Comparison of ENCODE assay signal across 8 cellular contexts in the genomic region with DNA sequence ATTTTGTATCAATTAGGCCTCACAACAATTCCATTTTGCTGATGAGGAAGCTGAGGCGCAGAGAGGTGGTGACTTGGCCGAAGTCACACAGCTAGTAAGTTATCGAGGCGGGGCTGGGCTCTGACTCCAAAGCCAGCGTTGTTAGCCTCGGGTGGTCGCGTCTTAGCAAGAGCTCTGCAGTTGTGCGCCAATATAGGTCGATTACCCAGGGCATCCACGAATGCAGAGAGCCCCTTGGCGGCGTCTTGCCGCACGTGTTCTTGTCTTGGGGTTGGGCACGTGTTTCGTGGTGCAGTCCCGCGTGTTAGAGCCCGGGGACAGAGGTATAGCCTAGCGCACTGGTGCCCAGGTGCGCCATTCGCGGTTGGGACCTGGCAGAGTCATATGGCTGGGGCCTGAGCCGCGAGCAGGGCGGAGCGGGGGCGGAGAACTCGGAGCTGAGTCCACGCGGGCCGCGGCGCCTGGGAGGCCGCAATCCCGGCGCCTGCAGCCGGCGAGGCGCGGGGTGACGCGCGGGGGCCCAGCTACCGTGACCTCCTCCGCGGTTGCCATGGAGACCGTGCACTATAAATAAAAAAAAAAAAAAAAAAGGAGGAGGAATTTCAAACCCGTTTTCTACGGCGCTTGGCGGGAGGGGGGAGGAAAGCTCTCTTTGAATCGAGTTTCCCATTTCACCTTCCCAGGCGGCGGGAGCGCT.
DNase-seq lines count a peak whose midpoint lies in the region; ATAC-seq and TF ChIP-seq lines count a peak whose summit lies in the region.

No MANE protein-coding gene starts in this region.

- peaks cover 0 to 18% (median 0%) of the 10 kb centered on the region in 11 experiments; a peak in 4 of 22 replicates for H3K27me3 ChIP-seq in BLaER1 treated with 17β-estradiol and CSF1 and Interleukin-3, amounts not matched to agents 10 nM and 100 nM
- H3K27me3 ChIP-seq in SJCRH30 (no peaks in the 10 kb centered on the region), left ventricle myocardium inferior (ENCODE audit: low read depth) (no peaks in the 10 kb centered on the region)

- no peaks in the 10 kb centered on the region for H3K36me3 ChIP-seq in BLaER1 treated with 17β-estradiol and CSF1 and Interleukin-3, amounts not matched to agents 10 nM and 100 nM
- H3K36me3 ChIP-seq in HEK293 (ENCODE audit: control insufficient read depth in 2 of 2, insufficient read depth in 1 of 2, low read length in 2 of 2) (no peaks in the 10 kb centered on the region), SJCRH30 (no peaks in the 10 kb centered on the region), left ventricle myocardium inferior (no peaks in the 10 kb centered on the region)

- no peak for TF ChIP-seq CTCF in HEK293 (tag by site-specific recombination; IDR thresholded peaks at IDR 0.05)
- no peak for TF ChIP-seq CTCF in left ventricle myocardium inferior (IDR thresholded peaks at IDR 0.05; ENCODE audit: borderline replicate concordance)

- H3K27me3 Mint-ChIP-seq in activated naive CD8-positive, alpha-beta T cell treated with anti-CD3 and anti-CD28 coated beads, Interleukin-2, amount 50 U/mL, for 24 hours = peaks cover 4% of the 10 kb centered on the region

- H3K4me3 ChIP-seq in BLaER1 treated with 17β-estradiol and CSF1 and Interleukin-3, amounts not matched to agents 10 nM and 100 nM = peak overlapping the region; percentile 49 to 75 (median 63)
- H3K4me3 ChIP-seq in HEK293 (ENCODE audit: low read depth, low read length) (peak overlapping the region; percentile 41), SJCRH30 (peak overlapping the region; percentile 66), left ventricle myocardium inferior (peak overlapping the region; percentile 73)

- intact Hi-C loops in left ventricle myocardium inferior (cut with micrococcal nuclease) = no loop called here

- DNase-seq in SJCRH30 = peak; percentile 66 to 67
- peak; percentile 57 for DNase-seq in activated naive CD8-positive, alpha-beta T cell treated with anti-CD3 and anti-CD28 coated beads, Interleukin-2, amount 50 U/mL, for 24 hours
- DNase-seq in left ventricle myocardium inferior = peak; percentile 43
- peak; percentile 64 for DNase-seq in putamen (ENCODE audit: low spot score)

- peaks cover 41 to 88% (median 72%) of the 10 kb centered on the region in 10 experiments for H3K4me1 ChIP-seq in BLaER1 treated with 17β-estradiol and CSF1 and Interleukin-3, amounts not matched to agents 10 nM and 100 nM
- H3K4me1 ChIP-seq in HEK293 (ENCODE audit: control insufficient read depth, insufficient read depth, low read length) = 0 out of 2 replicates have a peak, but pooled peaks cover 3% of the 10 kb centered on the region
- peaks cover 16% of the 10 kb centered on the region for H3K4me1 ChIP-seq in SJCRH30
- H3K4me1 ChIP-seq in left ventricle myocardium inferior = peaks cover 46% of the 10 kb centered on the region

- no peaks in the 10 kb centered on the region for H3K9me3 ChIP-seq in BLaER1 treated with 17β-estradiol and CSF1 and Interleukin-3, amounts not matched to agents 10 nM and 100 nM (replicated peaks in 1 of 11)
- H3K9me3 ChIP-seq in HEK293 (ENCODE audit: control insufficient read depth, insufficient read depth, low read depth, low read length) = no peaks in the 10 kb centered on the region
- H3K9me3 ChIP-seq in SJCRH30 (replicated peaks) = no peaks in the 10 kb centered on the region
- H3K9me3 ChIP-seq in left ventricle myocardium inferior (replicated peaks) = no peaks in the 10 kb centered on the region

- CTCF ChIA-PET in HEK293 (lab: Yijun Ruan, JAX) = interaction anchor here (0.7 to 2.5 kb wide), 17 partner anchors 11 to 291 kb away, joined by 3 to 17 read pairs (median 4); no protein-coding TSS in a partner anchor

- H3K4me3 Mint-ChIP-seq in activated naive CD8-positive, alpha-beta T cell treated with anti-CD3 and anti-CD28 coated beads, Interleukin-2, amount 50 U/mL, for 24 hours = peak overlapping the region; percentile 59

- peak overlapping the region in 10 of 11 experiments; percentile 64 to 81 (median 72); a peak in 20 of 22 replicates for H3K9ac ChIP-seq in BLaER1 treated with 17β-estradiol and CSF1 and Interleukin-3, amounts not matched to agents 10 nM and 100 nM

- peak overlapping the region; percentile 49 for H3K27ac Mint-ChIP-seq in activated naive CD8-positive, alpha-beta T cell treated with anti-CD3 and anti-CD28 coated beads, Interleukin-2, amount 50 U/mL, for 24 hours

- no peaks in the 10 kb centered on the region for H3K9me3 Mint-ChIP-seq in activated naive CD8-positive, alpha-beta T cell treated with anti-CD3 and anti-CD28 coated beads, Interleukin-2, amount 50 U/mL, for 24 hours

- no peaks in the 10 kb centered on the region for H4K20me1 ChIP-seq in BLaER1 treated with 17β-estradiol and CSF1 and Interleukin-3, amounts not matched to agents 10 nM and 100 nM

- peaks cover 20% of the 10 kb centered on the region for H3K4me1 Mint-ChIP-seq in activated naive CD8-positive, alpha-beta T cell treated with anti-CD3 and anti-CD28 coated beads, Interleukin-2, amount 50 U/mL, for 24 hours

- H3K4me2 ChIP-seq in BLaER1 treated with 17β-estradiol and CSF1 and Interleukin-3, amounts not matched to agents 10 nM and 100 nM = peak overlapping the region; percentile 96 to 100 (median 99)

- no peaks in the 10 kb centered on the region for H3K36me3 Mint-ChIP-seq in activated naive CD8-positive, alpha-beta T cell treated with anti-CD3 and anti-CD28 coated beads, Interleukin-2, amount 50 U/mL, for 24 hours (ENCODE audit: low read depth)

- ATAC-seq in activated naive CD8-positive, alpha-beta T cell treated with anti-CD3 and anti-CD28 coated beads, Interleukin-2, amount 50 U/mL, for 24 hours = peak; percentile 38
- ATAC-seq in HG03520 (IDR thresholded peaks at IDR 0.05; ENCODE audit: unreplicated experiment) = no peak
- ATAC-seq in GM19452 (IDR thresholded peaks at IDR 0.05; ENCODE audit: unreplicated experiment) = no peak

- H3K27ac ChIP-seq in BLaER1 treated with 17β-estradiol and CSF1 and Interleukin-3, amounts not matched to agents 10 nM and 100 nM = peak overlapping the region in 10 of 11 experiments; percentile 47 to 86 (median 76); a peak in 19 of 22 replicates
- H3K27ac ChIP-seq in HEK293 (ENCODE audit: extremely low read depth, low read depth, low read length) (peak overlapping the region; percentile 29; the same call in 1 of the 2 replicates), SJCRH30 (peak overlapping the region; percentile 89), left ventricle myocardium inferior (replicated peaks) (peak overlapping the region; percentile 87)

- POLR2A ChIA-PET in HEK293 (lab: Yijun Ruan, JAX) = interaction anchor here (0.7 to 3.9 kb wide), 10 partner anchors 11 to 74 kb away, joined by 3 to 25 read pairs (median 4); a partner anchor contains a TSS

TF ChIP-seq in HEK293, 187 proteins besides CTCF, POLR2A, EP300 and RAD21 (continues in another document):
- TF ChIP-seq PRDM1 (tag by site-specific recombination; IDR thresholded peaks at IDR 0.05) (peak; percentile 41; the same call in 1 of the 2 replicates), KLF1 (tag by site-specific recombination; IDR thresholded peaks at IDR 0.05) (peak; percentile 12; the same call in 1 of the 2 replicates), OVOL3 (tag by site-specific recombination; IDR thresholded peaks at IDR 0.05) (no peak), WT1 (tag by site-specific recombination; IDR thresholded peaks at IDR 0.05) (0 out of 2 replicates have a peak, but pooled peaks have one; percentile 27), ZNF169 (tag by site-specific recombination; IDR thresholded peaks at IDR 0.05) (no peak), SETDB1 (IDR thresholded peaks at IDR 0.05; ENCODE audit: insufficient read length, low read length) (peak; percentile 21), ZNF324 (tag by site-specific recombination; IDR thresholded peaks at IDR 0.05) (0 out of 2 replicates have a peak, but pooled peaks have one; percentile 16), FEZF1 (tag by site-specific recombination; IDR thresholded peaks at IDR 0.05) (no peak)
- TF ChIP-seq, protein P1, sequence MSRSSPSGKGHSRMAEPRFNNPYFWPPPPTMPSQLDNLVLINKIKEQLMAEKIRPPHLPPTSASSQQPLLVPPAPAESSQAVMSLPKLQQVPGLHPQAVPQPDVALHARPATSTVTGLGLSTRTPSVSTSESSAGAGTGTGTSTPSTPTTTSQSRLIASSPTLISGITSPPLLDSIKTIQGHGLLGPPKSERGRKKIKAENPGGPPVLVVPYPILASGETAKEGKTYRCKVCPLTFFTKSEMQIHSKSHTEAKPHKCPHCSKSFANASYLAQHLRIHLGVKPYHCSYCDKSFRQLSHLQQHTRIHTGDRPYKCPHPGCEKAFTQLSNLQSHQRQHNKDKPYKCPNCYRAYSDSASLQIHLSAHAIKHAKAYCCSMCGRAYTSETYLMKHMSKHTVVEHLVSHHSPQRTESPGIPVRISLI (tag by site-specific recombination; IDR thresholded peaks at IDR 0.05) = peak; percentile 80
- TF ChIP-seq, protein P2, sequence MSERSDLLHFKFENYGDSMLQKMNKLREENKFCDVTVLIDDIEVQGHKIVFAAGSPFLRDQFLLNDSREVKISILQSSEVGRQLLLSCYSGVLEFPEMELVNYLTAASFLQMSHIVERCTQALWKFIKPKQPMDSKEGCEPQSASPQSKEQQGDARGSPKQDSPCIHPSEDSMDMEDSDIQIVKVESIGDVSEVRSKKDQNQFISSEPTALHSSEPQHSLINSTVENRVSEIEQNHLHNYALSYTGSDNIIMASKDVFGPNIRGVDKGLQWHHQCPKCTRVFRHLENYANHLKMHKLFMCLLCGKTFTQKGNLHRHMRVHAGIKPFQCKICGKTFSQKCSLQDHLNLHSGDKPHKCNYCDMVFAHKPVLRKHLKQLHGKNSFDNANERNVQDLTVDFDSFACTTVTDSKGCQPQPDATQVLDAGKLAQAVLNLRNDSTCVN (tag by site-specific recombination; optimal IDR thresholded peaks at IDR 0.05) = no peak
- TF ChIP-seq, protein P3, sequence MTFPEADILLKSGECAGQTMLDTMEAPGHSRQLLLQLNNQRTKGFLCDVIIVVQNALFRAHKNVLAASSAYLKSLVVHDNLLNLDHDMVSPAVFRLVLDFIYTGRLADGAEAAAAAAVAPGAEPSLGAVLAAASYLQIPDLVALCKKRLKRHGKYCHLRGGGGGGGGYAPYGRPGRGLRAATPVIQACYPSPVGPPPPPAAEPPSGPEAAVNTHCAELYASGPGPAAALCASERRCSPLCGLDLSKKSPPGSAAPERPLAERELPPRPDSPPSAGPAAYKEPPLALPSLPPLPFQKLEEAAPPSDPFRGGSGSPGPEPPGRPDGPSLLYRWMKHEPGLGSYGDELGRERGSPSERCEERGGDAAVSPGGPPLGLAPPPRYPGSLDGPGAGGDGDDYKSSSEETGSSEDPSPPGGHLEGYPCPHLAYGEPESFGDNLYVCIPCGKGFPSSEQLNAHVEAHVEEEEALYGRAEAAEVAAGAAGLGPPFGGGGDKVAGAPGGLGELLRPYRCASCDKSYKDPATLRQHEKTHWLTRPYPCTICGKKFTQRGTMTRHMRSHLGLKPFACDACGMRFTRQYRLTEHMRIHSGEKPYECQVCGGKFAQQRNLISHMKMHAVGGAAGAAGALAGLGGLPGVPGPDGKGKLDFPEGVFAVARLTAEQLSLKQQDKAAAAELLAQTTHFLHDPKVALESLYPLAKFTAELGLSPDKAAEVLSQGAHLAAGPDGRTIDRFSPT (tag by site-specific recombination; IDR thresholded peaks at IDR 0.05) = peak; percentile 65; the same call in 1 of the 2 replicates

Comparison
In these comparisons a context has a peak if more than half of its experiments do, and no peak if none do; other contexts are left out.
1. H3K27ac ChIP-seq: peak in every context shown above with its lines; median percentile 89 in SJCRH30; 87 in left ventricle myocardium inferior; 76 in BLaER1 treated with 17β-estradiol and CSF1 and Interleukin-3, amounts not matched to agents 10 nM and 100 nM; 29 in HEK293.